1 cellular context compared by ENCODE assay signal in the genomic region with DNA sequence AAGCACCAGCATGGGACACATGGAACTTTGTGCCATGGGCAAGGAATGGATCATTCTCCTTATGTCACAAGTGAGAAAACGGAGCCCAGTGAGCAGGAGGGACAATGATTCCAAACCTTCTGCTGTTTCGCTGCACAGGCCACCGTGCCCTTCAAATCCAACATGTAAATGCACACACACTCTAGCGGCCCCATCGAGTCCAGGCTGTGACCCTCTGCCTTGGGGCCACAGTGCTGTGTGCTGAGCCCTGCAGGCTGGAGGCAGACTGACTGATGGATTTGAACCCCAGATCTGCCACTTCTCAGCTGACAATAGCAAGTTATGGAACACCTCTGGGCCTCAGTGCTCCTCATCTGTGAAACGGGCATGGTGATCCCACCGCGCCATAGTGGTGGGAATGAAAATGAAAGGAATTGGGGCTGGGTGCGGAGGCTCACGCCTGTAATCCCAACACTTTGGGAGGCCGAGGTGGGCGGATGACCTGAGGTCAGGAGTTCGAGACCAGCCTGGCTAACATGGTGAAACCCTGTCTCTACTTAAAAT.
TF ChIP-seq lines count a peak whose summit lies in the region.

No MANE protein-coding gene starts in this region.

TF ChIP-seq in K562, 482 proteins besides CTCF, POLR2A, EP300 and RAD21 (continued from another document):
- TF ChIP-seq, protein P1, sequence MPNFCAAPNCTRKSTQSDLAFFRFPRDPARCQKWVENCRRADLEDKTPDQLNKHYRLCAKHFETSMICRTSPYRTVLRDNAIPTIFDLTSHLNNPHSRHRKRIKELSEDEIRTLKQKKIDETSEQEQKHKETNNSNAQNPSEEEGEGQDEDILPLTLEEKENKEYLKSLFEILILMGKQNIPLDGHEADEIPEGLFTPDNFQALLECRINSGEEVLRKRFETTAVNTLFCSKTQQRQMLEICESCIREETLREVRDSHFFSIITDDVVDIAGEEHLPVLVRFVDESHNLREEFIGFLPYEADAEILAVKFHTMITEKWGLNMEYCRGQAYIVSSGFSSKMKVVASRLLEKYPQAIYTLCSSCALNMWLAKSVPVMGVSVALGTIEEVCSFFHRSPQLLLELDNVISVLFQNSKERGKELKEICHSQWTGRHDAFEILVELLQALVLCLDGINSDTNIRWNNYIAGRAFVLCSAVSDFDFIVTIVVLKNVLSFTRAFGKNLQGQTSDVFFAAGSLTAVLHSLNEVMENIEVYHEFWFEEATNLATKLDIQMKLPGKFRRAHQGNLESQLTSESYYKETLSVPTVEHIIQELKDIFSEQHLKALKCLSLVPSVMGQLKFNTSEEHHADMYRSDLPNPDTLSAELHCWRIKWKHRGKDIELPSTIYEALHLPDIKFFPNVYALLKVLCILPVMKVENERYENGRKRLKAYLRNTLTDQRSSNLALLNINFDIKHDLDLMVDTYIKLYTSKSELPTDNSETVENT (CRISPR knock-in tag; IDR thresholded peaks at IDR 0.05), result no peak
- peak; percentile 36 to 50; a peak in 3 of 4 replicates for TF ChIP-seq KDM1A (IDR thresholded peaks at IDR 0.05)
- TF ChIP-seq, protein P2, sequence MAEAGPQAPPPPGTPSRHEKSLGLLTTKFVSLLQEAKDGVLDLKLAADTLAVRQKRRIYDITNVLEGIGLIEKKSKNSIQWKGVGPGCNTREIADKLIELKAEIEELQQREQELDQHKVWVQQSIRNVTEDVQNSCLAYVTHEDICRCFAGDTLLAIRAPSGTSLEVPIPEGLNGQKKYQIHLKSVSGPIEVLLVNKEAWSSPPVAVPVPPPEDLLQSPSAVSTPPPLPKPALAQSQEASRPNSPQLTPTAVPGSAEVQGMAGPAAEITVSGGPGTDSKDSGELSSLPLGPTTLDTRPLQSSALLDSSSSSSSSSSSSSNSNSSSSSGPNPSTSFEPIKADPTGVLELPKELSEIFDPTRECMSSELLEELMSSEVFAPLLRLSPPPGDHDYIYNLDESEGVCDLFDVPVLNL (CRISPR knock-in tag; IDR thresholded peaks at IDR 0.05; ENCODE audit: low read depth), result no peak
- no peak for TF ChIP-seq ZNF165 (CRISPR knock-in tag; IDR thresholded peaks at IDR 0.05; ENCODE audit: borderline replicate concordance)
- 0 out of 2 replicates have a peak, but pooled peaks have one; percentile 25 for TF ChIP-seq ADNP (tag; IDR thresholded peaks at IDR 0.05)
- TF ChIP-seq BRD9 (IDR thresholded peaks at IDR 0.05; ENCODE audit: low read depth, partially characterized antibody), result no peak
- no peak for TF ChIP-seq ZNF431 (CRISPR knock-in tag; IDR thresholded peaks at IDR 0.05)
